ENCODE assay signal across 8 cellular contexts in genomic region chr6:4351857-4352669, GRCh38.
DNase-seq lines count a peak whose midpoint lies in the region; ATAC-seq, FAIRE-seq and TF ChIP-seq lines count a peak whose summit lies in the region.

No MANE protein-coding gene starts in this region.

- TF ChIP-seq CTCF in astrocyte of the cerebellum (IDR thresholded peaks at IDR 0.05; ENCODE audit: low read depth, low read length, missing control alignments) (no peak), gastrocnemius medialis (IDR thresholded peaks at IDR 0.05 in 4 of 5, conservative IDR thresholded peaks at IDR 0.05 in 1 of 5) (peak in 1 of 5 experiments; percentile 20), GM13977 (IDR thresholded peaks at IDR 0.05; ENCODE audit: extremely low read depth, insufficient read depth, missing control alignments) (no peak)

- H3K36me3 ChIP-seq in gastrocnemius medialis, result no peaks in the 10 kb centered on the region

- DNase-seq in HCEC 1CT, result peak; percentile 89
- peak; percentile 89 for DNase-seq in astrocyte of the cerebellum (ENCODE audit: low read depth)
- peak; percentile 83 for DNase-seq in hepatic stellate cell (ENCODE audit: low spot score)
- DNase-seq in gastrocnemius medialis, result peak; percentile 71 to 86
- no peak for DNase-seq in GM13977 (ENCODE audit: low spot score)
- DNase-seq in GM19239 (ENCODE audit: insufficient read length, low spot score), result no peak
- no peak for DNase-seq in activated CD4-positive, alpha-beta T cell treated with anti-CD3 and anti-CD28 coated beads, Interleukin-2, amount 50 U/mL, for 4 hours
- DNase-seq in NAMALWA (ENCODE audit: low spot score), result no peak

- FAIRE-seq in GM19239 (lab: Jason Lieb, UNC), result no peak

- TF ChIP-seq POLR2A in gastrocnemius medialis (IDR thresholded peaks at IDR 0.05), result peak in 1 of 2 donors; percentile 31

- H3K4me3 ChIP-seq in astrocyte of the cerebellum (ENCODE audit: low read depth, low read length) (peak overlapping the region; percentile 14), gastrocnemius medialis (peak overlapping the region; percentile 42 to 56 (median 45))

- H3K27me3 ChIP-seq in gastrocnemius medialis, result no peaks in the 10 kb centered on the region

- in situ Hi-C loops in astrocyte of the cerebellum (cut with HindIII; ENCODE audit: low sequenced_read_pairs), result no loop called here
- in situ Hi-C loops in gastrocnemius medialis (cut with MboI; ENCODE audit: low sequenced_read_pairs in 4 of 4), result no loop called here
- in situ Hi-C loops in GM13977 (cut with MboI; ENCODE audit: low pct_unique_long_range_greater_than_20kb, low sequenced_read_pairs, unreplicated experiment), result no loop called here

- intact Hi-C loops in gastrocnemius medialis (cut with DNase I; ENCODE audit: low total_unique reads), result loop anchor here (1.0 to 10.0 kb wide), 3 partner anchors 109 to 652 kb away; partner anchors contain the start of genes CDYL and RPP40

- peak overlapping the region; percentile 78 to 89 (median 82) for H3K27ac ChIP-seq in gastrocnemius medialis

- H3K4me1 ChIP-seq in gastrocnemius medialis, result peaks cover 16 to 21% of the 10 kb centered on the region in 2 donors

- peak; percentile 92 to 95 for ATAC-seq in gastrocnemius medialis

- no peaks in the 10 kb centered on the region for H3K9me3 ChIP-seq in gastrocnemius medialis

Comparison
In these comparisons a context has a peak if more than half of its experiments do, and no peak if none do; other contexts are left out.
1. DNase-seq: peak in HCEC 1CT (single experiment), astrocyte of the cerebellum (single experiment), hepatic stellate cell (single experiment) and gastrocnemius medialis (2 of 2); none in GM13977 (single experiment), GM19239 (single experiment), activated CD4-positive, alpha-beta T cell treated with anti-CD3 and anti-CD28 coated beads, Interleukin-2, amount 50 U/mL, for 4 hours (0 of 2) and NAMALWA (single experiment).